ENCODE assay signal across 18 cellular contexts in the genomic region with DNA sequence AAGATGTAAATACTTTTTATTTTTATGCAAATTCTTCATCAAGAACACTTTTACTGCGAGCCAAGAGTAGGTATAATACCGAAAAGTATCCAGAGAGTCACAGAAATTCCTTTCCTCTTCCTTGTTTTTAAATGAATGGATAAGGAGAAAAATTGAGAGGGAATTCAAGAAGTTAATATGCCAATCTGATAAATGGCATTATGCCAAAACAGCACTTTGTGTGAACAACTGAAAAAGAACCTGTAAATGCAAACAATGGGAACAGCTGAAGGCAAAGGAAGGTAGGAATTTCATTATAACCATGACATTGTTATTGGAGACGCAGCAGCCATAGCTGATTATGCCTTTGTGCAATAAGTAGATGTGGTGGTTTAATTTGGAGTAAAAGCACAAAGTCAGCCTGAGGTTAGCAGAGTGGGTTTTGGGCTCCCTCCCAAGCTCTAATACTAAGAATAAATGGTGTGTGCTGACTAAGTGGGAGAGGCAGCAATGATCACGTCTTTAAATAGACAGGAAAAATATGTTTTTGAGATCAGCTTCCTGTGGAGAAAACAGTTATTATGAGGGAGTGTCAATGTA.
DNase-seq lines count a peak whose midpoint lies in the region; ATAC-seq and TF ChIP-seq lines count a peak whose summit lies in the region.
"Had no signal": no experiment of that assay in that cellular context is flagged by ENCODE, and none has a peak within 500 bp of the region (broad histone marks: within the 10 kb centered on the region; RNA-seq: fewer than 3 reads in every experiment).

No MANE protein-coding gene starts in this region.

- H3K27me3 ChIP-seq in GM23338 (ENCODE audit: insufficient read depth), result no peaks in the 10 kb centered on the region
- no peaks in the 10 kb centered on the region for H3K27me3 ChIP-seq in hepatocyte
- H3K27me3 ChIP-seq in gastroesophageal sphincter, result no peaks in the 10 kb centered on the region
- H3K27me3 ChIP-seq: testis had no signal

- no peaks in the 10 kb centered on the region for H3K9me2 ChIP-seq in GM23338 (ENCODE audit: insufficient read depth)
- no peaks in the 10 kb centered on the region for H3K9me2 ChIP-seq in hepatocyte (replicated peaks; ENCODE audit: insufficient read depth)

- no peak for TF ChIP-seq POLR2A in gastroesophageal sphincter (IDR thresholded peaks at IDR 0.05)

- TF ChIP-seq EP300 in gastroesophageal sphincter (IDR thresholded peaks at IDR 0.05), result no peak

- H3K27ac ChIP-seq in GM23338 (ENCODE audit: low read depth), result no peak overlapping the region
- H3K27ac ChIP-seq in hepatocyte, result no peak overlapping the region
- no peak overlapping the region for H3K27ac ChIP-seq in gastroesophageal sphincter
- H3K27ac ChIP-seq: testis had no signal

- ATAC-seq in GM23338 (no peak), HG03571 (IDR thresholded peaks at IDR 0.05; ENCODE audit: unreplicated experiment) (no peak), gastroesophageal sphincter (no peak)
- ATAC-seq: natural killer cell, T-helper 17 cell had no signal

- H4K20me1 ChIP-seq in GM23338 (replicated peaks; ENCODE audit: insufficient read depth) (no peaks in the 10 kb centered on the region), hepatocyte (ENCODE audit: insufficient read depth, poor library complexity, severe bottlenecking) (no peaks in the 10 kb centered on the region)

- no peaks in the 10 kb centered on the region for H3K36me3 Mint-ChIP-seq in GM23338 (ENCODE audit: low read depth)
- H3K36me3 Mint-ChIP-seq: natural killer cell had no signal

- TF ChIP-seq CTCF in GM23338 (conservative IDR thresholded peaks at IDR 0.05; ENCODE audit: low read depth in 2 of 2), result no peak
- no peak for TF ChIP-seq CTCF in hepatocyte (IDR thresholded peaks at IDR 0.05; ENCODE audit: poor library complexity)
- no peak for TF ChIP-seq CTCF in gastroesophageal sphincter (IDR thresholded peaks at IDR 0.05)

- H3K36me3 ChIP-seq in GM23338 (ENCODE audit: insufficient read depth) (no peaks in the 10 kb centered on the region), hepatocyte (replicated peaks; ENCODE audit: insufficient read depth, low read depth) (no peaks in the 10 kb centered on the region), gastroesophageal sphincter (no peaks in the 10 kb centered on the region)

- H3K79me2 ChIP-seq in GM23338 (replicated peaks; ENCODE audit: insufficient read depth) (no peaks in the 10 kb centered on the region), hepatocyte (no peaks in the 10 kb centered on the region)

- DNase-seq in GM23338 (ENCODE audit: low spot score) (no peak), NCI-H1417 treated with DMSO at 0.1 percent for 48 hours (lab: John Stamatoyannopoulos, UW) (peak; percentile 78), NCI-H345 treated with DMSO at 0.1 percent for 48 hours (lab: John Stamatoyannopoulos, UW; ENCODE audit: unreplicated experiment) (peak; percentile 84), hepatocyte (ENCODE audit: low spot score) (peak; percentile 4)
- DNase-seq in activated effector memory CD4-positive, alpha-beta T cell treated with anti-CD3 and anti-CD28 coated beads, Interleukin-2, amount 50 U/mL, for 16 hours, result no peak
- DNase-seq: activated B cell treated with CpG ODN at 0.5 μM for 24 hours; AML-193; central memory CD4-positive, alpha-beta T cell; effector memory CD4-positive, alpha-beta T cell; Karpas-422; mammary epithelial cell; natural killer cell; SIG-M5; T-helper 17 cell; testis had no signal

- peaks cover 11% of the 10 kb centered on the region for H3K4me1 Mint-ChIP-seq in GM23338
- H3K4me1 Mint-ChIP-seq: activated B cell treated with CpG ODN at 0.5 μM for 24 hours, T-helper 17 cell had no signal

- no peaks in the 10 kb centered on the region for H3K9me3 Mint-ChIP-seq in GM23338
- H3K9me3 Mint-ChIP-seq: activated T-helper 1 cell treated with anti-CD3 and anti-CD28 coated beads, Interleukin-12 subunit alpha, Interleukin-12 subunit beta, Interleukin-2, Interleukin-4 antibody, amounts not matched to agents 30 ng/mL and 10 ng/mL and 1 ng/mL, durations not matched to agents 14 hours and 24 hours and 36 hours; natural killer cell had no signal

- no peaks in the 10 kb centered on the region for H3F3A ChIP-seq in GM23338 (replicated peaks; ENCODE audit: low read depth)

- 77% methylated on average over 4 of the region's 4 CpGs for WGBS in hepatocyte (ENCODE audit: low lambda C conversion rate, missing lambda C conversion rate)
- WGBS in gastroesophageal sphincter (ENCODE audit: low coverage in 1 of 2), 2 donors, result 48 to 51% methylated on average over 4 of the region's 4 CpGs

- no peak overlapping the region for H2AFZ ChIP-seq in GM23338
- no peak overlapping the region for H2AFZ ChIP-seq in hepatocyte

- H3K27ac Mint-ChIP-seq in GM23338, result no peak overlapping the region
- H3K27ac Mint-ChIP-seq: activated B cell treated with CpG ODN at 0.5 μM for 24 hours; activated T-helper 1 cell treated with anti-CD3 and anti-CD28 coated beads, Interleukin-12 subunit alpha, Interleukin-12 subunit beta, Interleukin-2, Interleukin-4 antibody, amounts not matched to agents 30 ng/mL and 10 ng/mL and 1 ng/mL, durations not matched to agents 14 hours and 24 hours and 36 hours; natural killer cell; T-helper 17 cell had no signal

- H3K9me3 ChIP-seq in hepatocyte (ENCODE audit: low read depth) (no peaks in the 10 kb centered on the region), gastroesophageal sphincter (no peaks in the 10 kb centered on the region)
- H3K9me3 ChIP-seq: testis had no signal

- H3K4me2 ChIP-seq in GM23338 (peak overlapping the region; percentile 33; the same call in 1 of the 2 replicates), hepatocyte (no peak overlapping the region)

- H3K4me3 ChIP-seq in GM23338, result no peak overlapping the region
- H3K4me3 ChIP-seq in hepatocyte, result no peak overlapping the region
- no peak overlapping the region for H3K4me3 ChIP-seq in gastroesophageal sphincter
- H3K4me3 ChIP-seq: testis had no signal

- no peak overlapping the region for H3K4me3 Mint-ChIP-seq in GM23338
- H3K4me3 Mint-ChIP-seq: activated B cell treated with CpG ODN at 0.5 μM for 24 hours; activated T-helper 1 cell treated with anti-CD3 and anti-CD28 coated beads, Interleukin-12 subunit alpha, Interleukin-12 subunit beta, Interleukin-2, Interleukin-4 antibody, amounts not matched to agents 30 ng/mL and 10 ng/mL and 1 ng/mL, durations not matched to agents 14 hours and 24 hours and 36 hours; natural killer cell; T-helper 17 cell had no signal

- H3K4me1 ChIP-seq in GM23338 (ENCODE audit: insufficient read depth) (peaks cover 10% of the 10 kb centered on the region), hepatocyte (ENCODE audit: insufficient read depth) (no peaks in the 10 kb centered on the region), gastroesophageal sphincter (no peaks in the 10 kb centered on the region)
- H3K4me1 ChIP-seq: testis had no signal

- H3K27me3 Mint-ChIP-seq in GM23338 (ENCODE audit: insufficient read depth, low read depth, poor library complexity), result peaks cover 1% of the 10 kb centered on the region
- H3K27me3 Mint-ChIP-seq: activated B cell treated with CpG ODN at 0.5 μM for 24 hours, T-helper 17 cell had no signal

TF ChIP-seq in GM23338, 12 proteins besides CTCF, POLR2A, EP300 and RAD21 (continues in another document):
- no peak for TF ChIP-seq NANOG (IDR thresholded peaks at IDR 0.05; ENCODE audit: borderline replicate concordance)

Comparison
In these comparisons a context has a peak if more than half of its experiments do, and no peak if none do; other contexts are left out.
1. DNase-seq: peak in NCI-H1417 treated with DMSO at 0.1 percent for 48 hours (single experiment), NCI-H345 treated with DMSO at 0.1 percent for 48 hours (single experiment) and hepatocyte (single experiment); none in GM23338 (single experiment) and activated effector memory CD4-positive, alpha-beta T cell treated with anti-CD3 and anti-CD28 coated beads, Interleukin-2, amount 50 U/mL, for 16 hours (single experiment).